1 cellular context compared by ENCODE assay signal in the genomic region with DNA sequence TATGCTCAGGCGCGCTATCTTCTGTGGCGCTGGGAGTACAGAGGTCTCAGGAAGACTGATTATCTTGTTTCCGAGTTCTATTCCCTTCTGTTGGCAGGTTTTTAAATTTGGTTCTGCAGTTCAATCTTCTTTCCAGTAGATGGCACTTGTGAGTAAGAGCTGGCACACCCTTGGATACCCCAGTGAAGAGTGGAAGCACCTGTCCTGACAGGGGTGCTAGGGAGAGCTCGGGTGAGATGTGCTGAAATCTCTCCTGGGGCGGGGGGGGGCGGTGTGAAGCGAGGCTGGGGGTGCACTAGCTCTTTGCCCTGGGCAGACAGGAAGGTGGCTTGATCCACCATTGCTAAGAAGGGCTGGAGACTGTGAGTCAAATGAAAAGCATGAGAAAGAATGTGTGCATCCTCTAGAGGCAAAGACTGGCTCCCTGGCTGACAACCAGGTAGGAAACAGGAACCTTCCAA.
TF ChIP-seq lines count a peak whose summit lies in the region.

No MANE protein-coding gene starts in this region.

TF ChIP-seq in SK-N-SH, 30 proteins besides CTCF, POLR2A, EP300 and RAD21 (continued from another document):
- TF ChIP-seq TAF1 (IDR thresholded peaks at IDR 0.05; ENCODE audit: borderline replicate concordance, low read depth, low read length) (no peak), TCF12 (IDR thresholded peaks at IDR 0.05) (no peak), NFIC (IDR thresholded peaks at IDR 0.05; ENCODE audit: borderline replicate concordance) (no peak)
